In the genomic region with DNA sequence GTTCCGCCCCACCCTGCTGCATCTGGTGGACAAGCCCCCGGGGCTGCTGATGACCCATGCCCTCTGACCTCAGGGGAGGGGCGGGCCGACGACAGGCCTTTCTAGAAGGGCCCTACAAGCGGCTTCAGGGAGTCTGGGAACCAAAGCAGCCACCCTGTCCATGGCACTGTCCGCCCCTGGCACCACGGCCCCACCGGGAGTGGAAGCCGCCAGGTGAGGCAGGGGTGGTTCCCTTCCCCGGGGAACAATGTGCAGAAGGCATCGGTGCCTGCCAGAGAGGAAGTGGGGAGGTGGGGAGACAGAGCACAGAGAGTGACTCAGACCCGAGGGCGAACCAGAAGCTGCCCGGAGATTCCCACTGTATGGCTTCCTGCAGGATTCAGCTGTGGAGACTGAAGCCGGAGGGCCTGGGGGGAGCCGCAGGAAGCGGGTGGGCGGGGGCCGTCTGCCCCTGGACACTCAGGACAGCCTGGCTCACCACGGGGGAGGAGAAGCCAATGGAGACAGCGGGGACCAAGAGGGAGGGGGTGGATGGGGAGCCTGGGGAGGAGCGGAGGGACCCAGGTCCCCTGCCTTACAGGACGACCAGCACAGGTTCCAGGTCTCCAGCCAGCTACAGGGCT, we compare ENCODE assay signal across 10 cellular contexts.
A peak's percentile ranks its signal among the peaks of the same experiment; 100 is the strongest.
DNase-seq lines count a peak whose midpoint lies in the region; ATAC-seq lines count a peak whose summit lies in the region.
"Had no signal": no experiment of that assay in that cellular context is flagged by ENCODE, and none has a peak within 500 bp of the region (broad histone marks: within the 10 kb centered on the region; RNA-seq: fewer than 3 reads in every experiment).

No MANE protein-coding gene starts in this region.

- ATAC-seq in HG02588 (IDR thresholded peaks at IDR 0.05; ENCODE audit: unreplicated experiment) (no peak), GM21576 (IDR thresholded peaks at IDR 0.05; ENCODE audit: unreplicated experiment) (no peak)

- intact Hi-C loops in posterior cingulate gyrus (cut with DNase I): loop anchor here (5.0 to 10.0 kb wide), 3 partner anchors 86 to 934 kb away; partner anchors contain the start of gene CHST13

- DNase-seq in NCI-H1092 treated with DMSO at 0.1 percent for 48 hours (lab: John Stamatoyannopoulos, UW) (peak; percentile 81), NCI-H1092 (lab: John Stamatoyannopoulos, UW) (no peak), NCI-H226 (peak; percentile 92), fibroblast of peridontal ligament (ENCODE audit: extremely low read depth) (peak; percentile 10), posterior cingulate gyrus (peak in 8 of 10 donors; percentile 22 to 90 (median 61))
- no peak for DNase-seq in stimulated activated CD8-positive, alpha-beta memory T cell treated with anti-CD3 and anti-CD28 coated beads, Interleukin-4, amount 100 ng/mL, for 48 hours
- DNase-seq: 8988T, hippocampal formation had no signal

Comparison
In these comparisons a context has a peak if more than half of its experiments do, and no peak if none do; other contexts are left out.
1. DNase-seq: peak in NCI-H1092 treated with DMSO at 0.1 percent for 48 hours (single experiment), NCI-H226 (single experiment), fibroblast of peridontal ligament (single experiment) and posterior cingulate gyrus (8 of 10); none in NCI-H1092 (single experiment) and stimulated activated CD8-positive, alpha-beta memory T cell treated with anti-CD3 and anti-CD28 coated beads, Interleukin-4, amount 100 ng/mL, for 48 hours (single experiment).